ENCODE assay signal across 13 cellular contexts in genomic region chr4:140806175-140806574, GRCh38. TPM values are rescaled to one million over a fixed set of nuclear protein-coding genes. Genes with fewer than 3 reads are reported as not detected.
DNase-seq lines count a peak whose midpoint lies in the region; ATAC-seq, FAIRE-seq and TF ChIP-seq lines count a peak whose summit lies in the region.
"Had no signal": no experiment of that assay in that cellular context is flagged by ENCODE, and none has a peak within 500 bp of the region (broad histone marks: within the 10 kb centered on the region; RNA-seq: fewer than 3 reads in every experiment).

No MANE protein-coding gene starts in this region.

- no peak overlapping the region for H3K4me3 Mint-ChIP-seq in activated T-cell treated with anti-CD3 and anti-CD28 coated beads, Interleukin-2, amount 50 U/mL, for 72 hours
- H3K4me3 Mint-ChIP-seq: naive thymus-derived CD4-positive, alpha-beta T cell had no signal

- SMC1A ChIA-PET in GM12878 (lab: Charles Lee; ENCODE audit: uncharacterized antibody, unreplicated experiment) = interaction anchor here (1.4 to 1.6 kb wide), 2 partner anchors 12 to 15 kb away, joined by 3 to 5 read pairs; no protein-coding TSS in a partner anchor

- H3K27me3 ChIP-seq in GM12878 (replicated peaks in 1 of 2; ENCODE audit: control insufficient read depth in 2 of 2, insufficient read depth in 2 of 2, low read length in 1 of 2) (no peaks in the 10 kb centered on the region), PC-3 (ENCODE audit: low read length) (peaks cover 19% of the 10 kb centered on the region), left ventricle myocardium inferior (ENCODE audit: low read depth) (no peaks in the 10 kb centered on the region)

- H3K4me1 ChIP-seq in GM12878 (ENCODE audit: control insufficient read depth, insufficient read depth, low read length) (peaks cover 46% of the 10 kb centered on the region), PC-3 (ENCODE audit: insufficient read depth, low read length) (no peaks in the 10 kb centered on the region), left ventricle myocardium inferior (peaks cover 19% of the 10 kb centered on the region)

- peaks cover 3 to 5% of the 10 kb centered on the region in 2 donors for H3K9me3 Mint-ChIP-seq in activated T-cell treated with anti-CD3 and anti-CD28 coated beads, Interleukin-2, amount 50 U/mL, for 72 hours

- no peak; a peak in 1 of 4 replicates for TF ChIP-seq EP300 in GM12878 (IDR thresholded peaks at IDR 0.05; ENCODE audit: borderline replicate concordance in 1 of 2, control insufficient read depth in 1 of 2, low read depth in 2 of 2, low read length in 2 of 2)

- no peaks in the 10 kb centered on the region for H3K4me1 Mint-ChIP-seq in activated T-cell treated with anti-CD3 and anti-CD28 coated beads, Interleukin-2, amount 50 U/mL, for 72 hours (ENCODE audit: low read depth)

- no peak for TF ChIP-seq RAD21 in GM12878 (IDR thresholded peaks at IDR 0.05; ENCODE audit: insufficient read depth, low read depth, low read length)

- TF ChIP-seq CTCF in GM12878 (IDR thresholded peaks at IDR 0.05 in 2 of 3, conservative IDR thresholded peaks at IDR 0.05 in 1 of 3; ENCODE audit: control insufficient read depth in 2 of 3, extremely low read depth in 1 of 3, insufficient read depth in 1 of 3, low read depth in 3 of 3, low read length in 3 of 3) = no peak
- TF ChIP-seq CTCF in PC-3 (conservative IDR thresholded peaks at IDR 0.05; ENCODE audit: low read depth, low read length) = no peak
- TF ChIP-seq CTCF in left ventricle myocardium inferior (IDR thresholded peaks at IDR 0.05; ENCODE audit: borderline replicate concordance) = no peak

- POLR2A ChIA-PET in GM12878 (lab: Charles Lee) = no interaction called here
- POLR2A ChIA-PET in PC-3 (lab: Charles Lee; ENCODE audit: unreplicated experiment) = no interaction called here

- no peaks in the 10 kb centered on the region for H3K79me2 ChIP-seq in GM12878 (ENCODE audit: control insufficient read depth, insufficient read depth, low read length)
- H3K79me2 ChIP-seq in PC-3 (ENCODE audit: low read length) = no peaks in the 10 kb centered on the region

- H3K4me3 ChIP-seq in GM12878 (peak overlapping the region; percentile 22; the same call in 1 of the 2 replicates), PC-3 (ENCODE audit: low read length) (no peak overlapping the region), left ventricle myocardium inferior (no peak overlapping the region)
- H3K4me3 ChIP-seq: SK-N-MC had no signal

- intact Hi-C loops in GM12878 (cut with micrococcal nuclease; ENCODE audit: unreplicated experiment) (loop anchor here (2.0 to 5.0 kb wide), 3 partner anchors 15 to 49 kb away; partner anchors contain the start of gene TBC1D9), PC-3 (cut with micrococcal nuclease) (no loop called here), left ventricle myocardium inferior (cut with micrococcal nuclease) (no loop called here)

- H3K9ac ChIP-seq in GM12878 (ENCODE audit: control insufficient read depth, insufficient read depth, low read length) (no peak overlapping the region), PC-3 (ENCODE audit: low read length) (no peak overlapping the region)

- in situ Hi-C loops in GM12878 (cut with MboI) = no loop called here

- H3K27me3 Mint-ChIP-seq in activated T-cell treated with anti-CD3 and anti-CD28 coated beads, Interleukin-2, amount 50 U/mL, for 72 hours (ENCODE audit: low read depth) = peaks cover 29% of the 10 kb centered on the region

- ATAC-seq in GM18861 (IDR thresholded peaks at IDR 0.05; ENCODE audit: unreplicated experiment) (peak; percentile 68), GM21576 (IDR thresholded peaks at IDR 0.05; ENCODE audit: unreplicated experiment) (peak; percentile 78), HG03135 (IDR thresholded peaks at IDR 0.05; ENCODE audit: unreplicated experiment) (peak; percentile 69), GM12878 (peak; percentile 85), PC-3 (no peak)
- ATAC-seq in activated T-cell treated with anti-CD3 and anti-CD28 coated beads, Interleukin-2, amount 50 U/mL, for 72 hours (replicated peaks in 1 of 2) = no peak
- ATAC-seq: naive thymus-derived CD4-positive, alpha-beta T cell had no signal

- H3K9me3 ChIP-seq in GM12878 (replicated peaks; ENCODE audit: control insufficient read depth, insufficient read depth, low read length) (no peaks in the 10 kb centered on the region; the same call in 2 of the 3 replicates), PC-3 (ENCODE audit: low read length) (no peaks in the 10 kb centered on the region), left ventricle myocardium inferior (replicated peaks) (no peaks in the 10 kb centered on the region)

- no peaks in the 10 kb centered on the region for H4K20me1 ChIP-seq in GM12878 (ENCODE audit: control insufficient read depth, insufficient read depth)
- no peaks in the 10 kb centered on the region for H4K20me1 ChIP-seq in PC-3 (ENCODE audit: low read length)

- TF ChIP-seq POLR2A in GM12878 (IDR thresholded peaks at IDR 0.05; ENCODE audit: low read depth, low read length) = no peak

- H3K36me3 ChIP-seq in GM12878 (ENCODE audit: control insufficient read depth in 2 of 2, insufficient read depth in 2 of 2, low read length in 1 of 2) = no peaks in the 10 kb centered on the region
- H3K36me3 ChIP-seq in PC-3 (ENCODE audit: low read depth, low read length) = no peaks in the 10 kb centered on the region
- H3K36me3 ChIP-seq in left ventricle myocardium inferior = no peaks in the 10 kb centered on the region

- H3K4me2 ChIP-seq in GM12878 (ENCODE audit: control insufficient read depth, insufficient read depth) (peak overlapping the region; percentile 31), PC-3 (ENCODE audit: low read length) (no peak overlapping the region)

- 3% methylated on average over 4 of the region's 4 CpGs for WGBS in GM12878 (ENCODE audit: insufficient coverage, insufficient replicate concordance, low lambda C conversion rate, missing lambda C conversion rate)

- no peak overlapping the region for H3K27ac Mint-ChIP-seq in activated T-cell treated with anti-CD3 and anti-CD28 coated beads, Interleukin-2, amount 50 U/mL, for 72 hours
- H3K27ac Mint-ChIP-seq: naive thymus-derived CD4-positive, alpha-beta T cell had no signal

- no peaks in the 10 kb centered on the region for H3K36me3 Mint-ChIP-seq in activated T-cell treated with anti-CD3 and anti-CD28 coated beads, Interleukin-2, amount 50 U/mL, for 72 hours (ENCODE audit: insufficient read depth in 2 of 2)

- DNase-seq in GM12878 (ENCODE audit: low read depth, low spot score) (peak; percentile 60), PC-3 (no peak), SW 1271 (lab: John Stamatoyannopoulos, UW) (no peak), left ventricle myocardium inferior (no peak)
- DNase-seq in activated T-cell treated with anti-CD3 and anti-CD28 coated beads, Interleukin-2, amount 50 U/mL, for 72 hours = no peak
- DNase-seq: activated CD4-positive, alpha-beta T cell treated with anti-CD3 and anti-CD28 coated beads, Interleukin-2, amount 50 U/mL, for 48 hours; amniotic stem cell; naive thymus-derived CD4-positive, alpha-beta T cell; small intestine had no signal

- CTCF ChIA-PET in GM12878 (lab: Yijun Ruan, JAX) (no interaction called here), PC-3 (lab: Charles Lee) (no interaction called here)

- H3K9me2 ChIP-seq in PC-3 (replicated peaks; ENCODE audit: low read length) = no peaks in the 10 kb centered on the region

- FAIRE-seq in GM12878 (lab: Jason Lieb, UNC) = peak; percentile 78
- FAIRE-seq: small intestine had no signal

- H3K27ac ChIP-seq in GM12878 (ENCODE audit: control insufficient read depth, insufficient read depth) = peak overlapping the region; percentile 72
- no peak overlapping the region for H3K27ac ChIP-seq in PC-3 (ENCODE audit: low read length)
- no peak overlapping the region for H3K27ac ChIP-seq in left ventricle myocardium inferior (replicated peaks)
- H3K27ac ChIP-seq: SK-N-MC had no signal

- RAD21 ChIA-PET in GM12878 (lab: Charles Lee; ENCODE audit: unreplicated experiment) = interaction anchor here (1.5 kb wide), 1 partner anchor 15 kb away, joined by 5 read pairs; no protein-coding TSS in a partner anchor

- no peaks in the 10 kb centered on the region for H3F3A ChIP-seq in PC-3 (ENCODE audit: low read length, unreplicated experiment)

- H2AFZ ChIP-seq in GM12878 (ENCODE audit: control insufficient read depth, low read depth, low read length) (no peak overlapping the region), PC-3 (ENCODE audit: low read length) (no peak overlapping the region)

- BruUV-seq in GM12878 (replicated peaks; lab: Mats Ljungman, UMichigan) (no TSS peak), PC-3 (replicated peaks; lab: Mats Ljungman, UMichigan) (no TSS peak)

TF ChIP-seq in GM12878, 131 proteins besides CTCF, POLR2A, EP300 and RAD21 (continues in another document):
- TF ChIP-seq TCF12 (IDR thresholded peaks at IDR 0.05; ENCODE audit: low read depth, low read length) (no peak), ZNF622 (IDR thresholded peaks at IDR 0.05) (no peak), NFIC (IDR thresholded peaks at IDR 0.05; ENCODE audit: low read depth, low read length) (peak; percentile 59; the same call in 1 of the 2 replicates), CBX3 (IDR thresholded peaks at IDR 0.05; ENCODE audit: borderline replicate concordance, low read depth) (no peak), EED (IDR thresholded peaks at IDR 0.05; ENCODE audit: low read depth) (peak; percentile 40; the same call in 1 of the 2 replicates), CREB1 (IDR thresholded peaks at IDR 0.05; ENCODE audit: low read depth) (peak; percentile 64), SUPT20H (IDR thresholded peaks at IDR 0.05; ENCODE audit: borderline replicate concordance, control insufficient read depth, low read depth, low read length) (no peak), ZNF24 (IDR thresholded peaks at IDR 0.05) (no peak)

RNA-seq across cellular contexts. Expression of gene TBC1D9, which starts 50.0 kb away (rescaled TPM):
- 35.8 and 45.4 TPM in 2 replicates for total RNA-seq in GM12878 (2013; cell fraction: nucleolus; rRNA removed)
- total RNA-seq in GM12878 (2014; rRNA removed) (11.5 and 14.1 TPM in 2 replicates), GM12878 (2014; rRNA removed; fragmentation: Illumina TruSeq; extraction: Trizol) (10.5 and 10.9 TPM in 2 replicates), GM12878 (2021) (12.9 and 14.9 TPM in 2 replicates), PC-3 (2014; rRNA removed) (11.2 and 12.7 TPM in 2 replicates), left ventricle myocardium inferior (11.4 TPM)
- polyA plus RNA-seq in GM12878 (2011; ENCODE audit: low read depth) = 2.3 TPM
- polyA plus RNA-seq in GM12878 (2011; rRNA removed) (2.8 and 3.4 TPM in 2 replicates), GM12878 (2014; fragmentation: Illumina TruSeq; extraction: Trizol) (11.4 and 11.8 TPM in 2 replicates), GM12878 (2014; fragmentation: Nextera tagmentation; extraction: Ambion mirVana) (1 to 10 TPM in 1 of 2 experiments, under 1 TPM in 1; 0.87 to 1.4 TPM), GM12878 (2014; rRNA removed) (8.2 and 9.8 TPM in 2 replicates), GM12878 (2016; fragmentation: Nextera tagmentation; extraction: Ambion mirVana) (1 to 10 TPM; 3.4 to 4.5 TPM)
- polyA plus RNA-seq in GM12878 (2011; cell fraction: cytosol; rRNA removed) = 1.9 TPM in 2 replicates
- polyA plus RNA-seq in GM12878 (2011; cell fraction: nucleus; rRNA removed) = 1.6 and 2.8 TPM in 2 replicates
- 3.2 TPM in 2 replicates for polyA plus RNA-seq in GM12878 (2012)
- 6.4 and 10.8 TPM in 2 replicates for polyA minus RNA-seq in GM12878 (2011; rRNA and poly(A)+ RNA removed)
- 1.7 and 2.8 TPM in 2 replicates for polyA minus RNA-seq in GM12878 (2011; cell fraction: cytosol; rRNA and poly(A)+ RNA removed)
- polyA minus RNA-seq in GM12878 (2011; cell fraction: nucleus; rRNA and poly(A)+ RNA removed) = 4.1 and 8.8 TPM in 2 replicates
- total RNA-seq in activated T-cell treated with anti-CD3 and anti-CD28 coated beads, Interleukin-2, amount 50 U/mL, for 72 hours = not detected

Comparison
In these comparisons a context has a peak if more than half of its experiments do, and no peak if none do; other contexts are left out.
1. ATAC-seq: peak in GM18861 (single experiment), GM21576 (single experiment), HG03135 (single experiment) and GM12878 (single experiment); none in PC-3 (single experiment) and activated T-cell treated with anti-CD3 and anti-CD28 coated beads, Interleukin-2, amount 50 U/mL, for 72 hours (0 of 2).
2. RNA of gene TBC1D9, which starts 50.0 kb away (total RNA-seq): 10.5 to 45.4 TPM in GM12878, 11.4 TPM in left ventricle myocardium inferior (single experiment) and 11.2 to 12.7 TPM in PC-3; not detected in activated T-cell treated with anti-CD3 and anti-CD28 coated beads, Interleukin-2, amount 50 U/mL, for 72 hours; every median in the first group is over 4 times any median in the second.